In the genomic region with DNA sequence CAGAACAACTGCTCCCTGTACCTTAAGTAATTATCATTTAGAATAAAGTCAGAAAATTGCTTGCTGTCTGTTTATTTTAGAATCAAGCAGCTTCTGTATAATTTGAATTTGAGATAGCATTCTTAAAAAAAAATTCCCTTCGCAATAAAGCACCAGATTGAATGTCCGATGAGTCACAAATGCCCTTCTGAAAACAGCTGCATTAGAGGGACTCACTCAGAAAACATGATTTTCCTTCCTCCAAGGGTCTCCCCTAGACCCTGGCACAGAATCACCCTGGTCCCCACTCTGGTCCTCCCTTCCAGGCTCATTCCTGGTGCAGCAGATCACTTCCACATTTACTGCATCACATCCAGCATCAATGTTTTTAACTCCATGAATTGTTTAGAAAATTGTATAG, we compare ENCODE assay signal across 11 cellular contexts.
DNase-seq lines count a peak whose midpoint lies in the region; ATAC-seq and TF ChIP-seq lines count a peak whose summit lies in the region.
"Had no signal": no experiment of that assay in that cellular context is flagged by ENCODE, and none has a peak within 500 bp of the region (broad histone marks: within the 10 kb centered on the region; RNA-seq: fewer than 3 reads in every experiment).

No MANE protein-coding gene starts in this region.

- H3K27ac ChIP-seq in RWPE1, result peak overlapping the region; percentile 85
- peak overlapping the region in 3 of 4 donors; percentile 18 to 68 (median 36) for H3K27ac ChIP-seq in esophagus squamous epithelium
- peak overlapping the region; percentile 77 for H3K27ac ChIP-seq in rectal smooth muscle tissue (ENCODE audit: low read depth, low read length)
- H3K27ac ChIP-seq: HL-60 had no signal

- POLR2A ChIA-PET in RWPE1 (lab: Yijun Ruan, JAX; ENCODE audit: low non-redundant PET), result no interaction called here

- intact Hi-C loops in esophagus squamous epithelium (cut with DNase I), result no loop called here

- 49 to 54% methylated on average over 2 of the region's 2 CpGs for WGBS in esophagus squamous epithelium, 2 donors

- H3K4me3 ChIP-seq in esophagus squamous epithelium, result no peak overlapping the region
- no peak overlapping the region for H3K4me3 ChIP-seq in rectal smooth muscle tissue (ENCODE audit: low read length)
- no peak overlapping the region for H3K4me3 ChIP-seq in BE2C (ENCODE audit: low read depth, low read length)

- H3K9me3 ChIP-seq in esophagus squamous epithelium (no peaks in the 10 kb centered on the region), BE2C (no peaks in the 10 kb centered on the region)

- ATAC-seq in HG03039 (IDR thresholded peaks at IDR 0.05; ENCODE audit: unreplicated experiment), result no peak

- H3K27me3 ChIP-seq in esophagus squamous epithelium, result no peaks in the 10 kb centered on the region
- no peaks in the 10 kb centered on the region for H3K27me3 ChIP-seq in rectal smooth muscle tissue (ENCODE audit: control insufficient read depth, insufficient read depth, low read length)
- H3K27me3 ChIP-seq in BE2C, result no peaks in the 10 kb centered on the region

- CTCF ChIA-PET in RWPE1 (lab: Yijun Ruan, JAX), result interaction anchor here (0.7 kb wide), 1 partner anchor 93 kb away, joined by 3 read pairs; no protein-coding TSS in a partner anchor

- peak; percentile 90 for DNase-seq in EH (ENCODE audit: low read depth)
- DNase-seq in RWPE1 (ENCODE audit: low spot score), result peak; percentile 36
- DNase-seq in esophagus squamous epithelium (lab: John Stamatoyannopoulos, UW), result no peak
- no peak for DNase-seq in BE2C
- no peak for DNase-seq in NCI-H1417 (lab: John Stamatoyannopoulos, UW)
- DNase-seq in SHP77 treated with DMSO at 0.1 percent for 48 hours (lab: John Stamatoyannopoulos, UW), result no peak
- DNase-seq: cortex of kidney, H9 had no signal

- no peak overlapping the region for H3K9ac ChIP-seq in rectal smooth muscle tissue (ENCODE audit: low read length)

- H3K36me3 ChIP-seq in esophagus squamous epithelium (no peaks in the 10 kb centered on the region), rectal smooth muscle tissue (ENCODE audit: control insufficient read depth, insufficient read depth, low read length) (no peaks in the 10 kb centered on the region), BE2C (no peaks in the 10 kb centered on the region)

- H3K4me1 ChIP-seq in esophagus squamous epithelium, result peaks cover 0 to 19% (median 8%) of the 10 kb centered on the region in 3 donors
- peaks cover 20% of the 10 kb centered on the region for H3K4me1 ChIP-seq in rectal smooth muscle tissue (ENCODE audit: control insufficient read depth, insufficient read depth, low read length)
- H3K4me1 ChIP-seq in BE2C, result no peaks in the 10 kb centered on the region; the same call in 1 of the 2 replicates

- TF ChIP-seq CTCF in RWPE1 (conservative IDR thresholded peaks at IDR 0.05; ENCODE audit: low read depth) (no peak), esophagus squamous epithelium (IDR thresholded peaks at IDR 0.05) (no peak), BE2C (IDR thresholded peaks at IDR 0.05; ENCODE audit: low read depth, low read length) (no peak)

- no peak for TF ChIP-seq POLR2A in esophagus squamous epithelium (IDR thresholded peaks at IDR 0.05)

Comparison
In these comparisons a context has a peak if more than half of its experiments do, and no peak if none do; other contexts are left out.
1. DNase-seq: peak in EH (single experiment) and RWPE1 (single experiment); none in esophagus squamous epithelium (single experiment), BE2C (single experiment), NCI-H1417 (0 of 3) and SHP77 treated with DMSO at 0.1 percent for 48 hours (single experiment).
2. Peak in every context shown above with its lines, with median percentiles within 50 percentile points of each other: H3K27ac ChIP-seq.